In the genomic region with DNA sequence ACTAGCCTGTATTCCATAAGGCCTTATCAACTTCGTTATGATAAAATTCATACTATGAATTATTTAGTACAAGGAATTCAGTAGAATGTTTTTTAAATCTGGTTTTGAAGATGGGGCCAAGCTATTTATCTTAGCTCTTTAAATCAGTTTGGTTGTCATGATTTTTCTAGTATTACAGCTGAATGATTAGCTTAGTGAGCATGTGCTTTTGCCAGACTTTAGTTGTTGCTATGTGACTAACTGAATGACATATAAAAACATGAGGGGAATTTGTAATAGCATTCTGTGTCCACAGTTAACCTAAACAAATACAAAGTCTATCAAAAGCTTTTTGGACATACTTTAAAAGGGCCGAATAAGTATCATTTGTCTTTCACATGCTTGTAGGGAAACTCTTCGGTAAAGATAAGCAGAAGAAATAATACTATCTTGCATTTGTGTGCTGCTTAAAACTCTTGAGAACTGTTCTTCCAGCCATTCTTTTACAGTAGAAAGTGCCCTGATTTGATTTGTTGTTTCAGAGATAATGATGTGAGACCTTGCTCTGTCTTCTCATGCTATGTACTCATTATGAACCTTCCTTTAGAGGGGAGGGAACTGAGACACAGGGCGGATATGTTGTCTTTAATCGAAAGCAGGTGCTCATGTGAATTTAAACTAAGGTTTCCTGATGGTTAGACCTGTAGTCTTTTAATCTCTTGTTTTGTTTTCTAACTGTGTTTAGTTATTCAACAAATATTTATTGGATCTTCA, we compare ENCODE assay signal across 8 cellular contexts. TPM values are rescaled to one million over a fixed set of nuclear protein-coding genes. Genes with fewer than 3 reads are reported as not detected.
DNase-seq lines count a peak whose midpoint lies in the region; ATAC-seq and TF ChIP-seq lines count a peak whose summit lies in the region.

No MANE protein-coding gene starts in this region.

- H3K4me2 ChIP-seq in GM23248 (ENCODE audit: unreplicated experiment): peak overlapping the region; percentile 44
- peak overlapping the region; percentile 10 for H3K4me2 ChIP-seq in hepatocyte

- H3K4me3 ChIP-seq in GM23248 (no peak overlapping the region; the same call in 1 of the 2 replicates), hepatocyte (no peak overlapping the region), prostate gland (no peak overlapping the region)

- H4K20me1 ChIP-seq in GM23248 (ENCODE audit: insufficient read depth) (peaks cover 92% of the 10 kb centered on the region), hepatocyte (ENCODE audit: insufficient read depth, poor library complexity, severe bottlenecking) (peaks cover 40% of the 10 kb centered on the region)

- H3K4me1 ChIP-seq in GM23248 (ENCODE audit: insufficient read depth): peaks cover 93% of the 10 kb centered on the region
- peaks cover 36% of the 10 kb centered on the region for H3K4me1 ChIP-seq in hepatocyte (ENCODE audit: insufficient read depth)
- no peaks in the 10 kb centered on the region for H3K4me1 ChIP-seq in prostate gland (replicated peaks)

- no peak for TF ChIP-seq POLR2A in prostate gland (IDR thresholded peaks at IDR 0.05)

- H3F3A ChIP-seq in GM23248 (ENCODE audit: insufficient read depth): peaks cover 77% of the 10 kb centered on the region

- H3K27ac ChIP-seq in GM23248: peak overlapping the region; percentile 73
- no peak overlapping the region for H3K27ac ChIP-seq in hepatocyte
- H3K27ac ChIP-seq in prostate gland: no peak overlapping the region

- peak; percentile 70 for DNase-seq in GM23248
- DNase-seq in OCI-M1 (lab: John Stamatoyannopoulos, UW): peak; percentile 47
- DNase-seq in hepatocyte (ENCODE audit: low spot score): no peak
- no peak for DNase-seq in SHP77 (lab: John Stamatoyannopoulos, UW)
- DNase-seq in prostate gland (ENCODE audit: low spot score): no peak
- no peak for DNase-seq in HuH-7 (ENCODE audit: low spot score)
- no peak for DNase-seq in activated CD4-positive, alpha-beta T cell treated with anti-CD3 and anti-CD28 coated beads for 48 hours

- H3K27me3 ChIP-seq in GM23248 (replicated peaks; ENCODE audit: insufficient read depth) (no peaks in the 10 kb centered on the region), hepatocyte (no peaks in the 10 kb centered on the region), prostate gland (replicated peaks; ENCODE audit: insufficient read depth) (no peaks in the 10 kb centered on the region)

- in situ Hi-C loops in GM23248 (cut with MboI): no loop called here

- H3K79me2 ChIP-seq in GM23248 (ENCODE audit: insufficient read depth) (peaks cover 100% of the 10 kb centered on the region), hepatocyte (peaks cover 100% of the 10 kb centered on the region)

- 72 to 73% methylated on average over 5 of the region's 5 CpGs for WGBS in GM23248 (ENCODE audit: low coverage in 1 of 2, low lambda C conversion rate in 2 of 2, missing lambda C conversion rate in 2 of 2), 2 experiments
- WGBS in hepatocyte (ENCODE audit: low lambda C conversion rate, missing lambda C conversion rate): 60% methylated on average over 5 of the region's 5 CpGs
- 64% methylated on average over 5 of the region's 5 CpGs for WGBS in prostate gland

- no peaks in the 10 kb centered on the region for H3K9me2 ChIP-seq in GM23248 (ENCODE audit: insufficient read depth)
- H3K9me2 ChIP-seq in hepatocyte (replicated peaks; ENCODE audit: insufficient read depth): no peaks in the 10 kb centered on the region

- H3K36me3 ChIP-seq in GM23248 (ENCODE audit: low read depth) (0 out of 2 replicates have a peak, but pooled peaks cover 6% of the 10 kb centered on the region), hepatocyte (replicated peaks; ENCODE audit: insufficient read depth, low read depth) (no peaks in the 10 kb centered on the region), prostate gland (no peaks in the 10 kb centered on the region)

- H2AFZ ChIP-seq in GM23248: no peak overlapping the region
- H2AFZ ChIP-seq in hepatocyte: no peak overlapping the region

- peak; percentile 82 for ATAC-seq in GM18498 (IDR thresholded peaks at IDR 0.05; ENCODE audit: unreplicated experiment)

- H3K9me3 ChIP-seq in GM23248 (ENCODE audit: low read depth) (no peaks in the 10 kb centered on the region), hepatocyte (ENCODE audit: low read depth) (no peaks in the 10 kb centered on the region), prostate gland (no peaks in the 10 kb centered on the region)

- H3K9ac ChIP-seq in GM23248: peak overlapping the region; percentile 35

- intact Hi-C loops in prostate gland (cut with DNase I): no loop called here

- TF ChIP-seq CTCF in hepatocyte (IDR thresholded peaks at IDR 0.05; ENCODE audit: poor library complexity) (no peak), prostate gland (IDR thresholded peaks at IDR 0.05) (no peak)

RNA-seq across cellular contexts. Expression of a gene that starts 18.8 kb away (rescaled TPM):
- total RNA-seq in GM23248 (2014; rRNA removed; shearing (Covaris generic)): 1,026 and 1,186 TPM in 2 replicates
- 693 and 700 TPM in 2 replicates for polyA plus RNA-seq in GM23248 (2016; fragmentation: Nextera tagmentation; extraction: Ambion mirVana)
- total RNA-seq in hepatocyte: 86.9 and 87.7 TPM in 2 replicates
- 25.6 and 28.7 TPM in 2 replicates for polyA plus RNA-seq in hepatocyte
- total RNA-seq in prostate gland: 10 to 100 TPM; 53.3 to 70.9 TPM

Comparison
In these comparisons a context has a peak if more than half of its experiments do, and no peak if none do; other contexts are left out.
1. DNase-seq: peak in GM23248 (single experiment) and OCI-M1 (single experiment); none in hepatocyte (single experiment), SHP77 (0 of 2), prostate gland (single experiment), HuH-7 (single experiment) and activated CD4-positive, alpha-beta T cell treated with anti-CD3 and anti-CD28 coated beads for 48 hours (single experiment).
2. RNA of a gene that starts 18.8 kb away (total RNA-seq): 1,026 to 1,186 TPM in GM23248; 86.9 to 87.7 TPM in hepatocyte and 53.3 to 70.9 TPM in prostate gland; every median in the first group is over 10 times any median in the second.